In the genomic region with DNA sequence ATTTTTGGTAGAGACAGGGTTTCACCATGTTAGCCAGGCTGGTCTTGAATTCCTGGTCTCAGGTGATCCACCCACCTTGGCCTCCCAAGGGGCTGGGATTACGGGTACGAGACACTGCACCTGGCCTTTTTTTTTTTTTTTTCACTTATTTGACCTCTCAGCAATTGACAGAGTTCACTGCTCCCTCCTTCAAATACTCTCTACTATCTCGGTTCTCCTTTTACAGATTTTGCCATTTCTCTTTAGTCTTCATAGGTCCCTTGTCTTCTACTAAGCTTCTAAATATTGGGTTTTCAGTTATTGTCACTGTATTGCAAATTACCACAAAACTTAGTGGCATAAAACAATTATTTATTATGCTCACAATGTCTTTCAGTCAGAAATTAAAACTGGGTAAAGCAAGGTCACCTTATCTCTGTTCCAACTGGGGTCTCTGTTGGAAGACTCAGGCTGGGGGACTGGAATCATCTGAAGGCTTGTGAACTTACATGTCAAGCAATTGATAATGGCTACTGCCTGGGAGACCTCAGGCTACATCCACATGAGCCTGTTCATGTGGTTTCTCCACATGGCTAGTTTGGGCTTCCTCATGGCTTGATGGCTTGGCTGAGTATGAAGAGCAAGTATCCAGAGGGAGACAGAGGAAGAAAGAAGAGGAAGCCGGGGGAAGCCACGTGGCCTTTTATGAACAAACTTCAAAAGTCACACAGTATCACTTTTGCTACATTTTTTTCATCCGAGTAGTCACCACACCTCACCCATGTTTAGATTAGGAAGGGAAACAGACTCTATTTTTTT, we compare ENCODE assay signal across 26 cellular contexts.
"Had no signal": no experiment of that assay in that cellular context is flagged by ENCODE, and none has a peak within 500 bp of the region (broad histone marks: within the 10 kb centered on the region; RNA-seq: fewer than 3 reads in every experiment).

No MANE protein-coding gene starts in this region.

- ATAC-seq: activated CD4-positive, alpha-beta T cell treated with anti-CD3 and anti-CD28 coated beads for 36 hours; activated naive CD8-positive, alpha-beta T cell treated with anti-CD3 and anti-CD28 coated beads, Interleukin-2, amount 50 U/mL, for 24 hours; activated T-cell treated with anti-CD3 and anti-CD28 coated beads, Interleukin-2, amount 50 U/mL, for 72 hours; body of pancreas; left ventricle myocardium superior; naive thymus-derived CD8-positive, alpha-beta T cell had no signal

- H3K9me3 ChIP-seq: thyroid gland had no signal

- H3K4me3 ChIP-seq: body of pancreas, cardiac muscle cell, neural progenitor cell, thyroid gland had no signal

- H3K27ac ChIP-seq: body of pancreas, cardiac muscle cell, neural progenitor cell, thyroid gland had no signal

- H3K27me3 ChIP-seq: body of pancreas, cardiac muscle cell, neural progenitor cell, thyroid gland had no signal

- H3K4me1 ChIP-seq: body of pancreas, neural progenitor cell, thyroid gland had no signal

- H3K36me3 ChIP-seq: cardiac muscle cell, neural progenitor cell, thyroid gland had no signal

- H3K27ac Mint-ChIP-seq: activated B cell treated with CpG ODN at 0.5 μM for 24 hours; activated CD4-positive, alpha-beta memory T cell treated with anti-CD3 and anti-CD28 coated beads for 36 hours; activated CD4-positive, alpha-beta T cell treated with anti-CD3 and anti-CD28 coated beads for 36 hours; activated naive CD8-positive, alpha-beta T cell treated with anti-CD3 and anti-CD28 coated beads, Interleukin-2, amount 50 U/mL, for 24 hours; activated T-cell treated with anti-CD3 and anti-CD28 coated beads, Interleukin-2, amount 50 U/mL, for 72 hours; immature natural killer cell; mesothelial cell of epicardium; neural progenitor cell; progenitor cell of endocrine pancreas; stimulated activated naive CD8-positive, alpha-beta T cell treated with anti-CD3 and anti-CD28 coated beads, Interleukin-15, Interleukin-2, amounts not matched to agents 100 ng/mL and 50 ng/mL, for 24 hours; T-helper 1 cell treated with Interleukin-12 subunit alpha and Interleukin-12 subunit beta and Interleukin-4 antibody, amounts not matched to agents 30 μg/mL and 1 μg/mL, for 36 hours had no signal

- H3K4me2 ChIP-seq: neural progenitor cell had no signal

- H3K4me1 Mint-ChIP-seq: activated CD4-positive, alpha-beta T cell treated with anti-CD3 and anti-CD28 coated beads for 36 hours; activated naive CD8-positive, alpha-beta T cell treated with anti-CD3 and anti-CD28 coated beads, Interleukin-2, amount 50 U/mL, for 24 hours; immature natural killer cell; mesothelial cell of epicardium; naive thymus-derived CD8-positive, alpha-beta T cell; neural progenitor cell had no signal

- H3K4me3 Mint-ChIP-seq: activated B cell treated with CpG ODN at 0.5 μM for 24 hours; activated CD4-positive, alpha-beta memory T cell treated with anti-CD3 and anti-CD28 coated beads for 36 hours; activated CD4-positive, alpha-beta T cell treated with anti-CD3 and anti-CD28 coated beads for 36 hours; activated naive CD8-positive, alpha-beta T cell treated with anti-CD3 and anti-CD28 coated beads, Interleukin-2, amount 50 U/mL, for 24 hours; activated T-cell treated with anti-CD3 and anti-CD28 coated beads, Interleukin-2, amount 50 U/mL, for 72 hours; immature natural killer cell; mesothelial cell of epicardium; naive thymus-derived CD8-positive, alpha-beta T cell; neural progenitor cell; stimulated activated naive CD8-positive, alpha-beta T cell treated with anti-CD3 and anti-CD28 coated beads, Interleukin-15, Interleukin-2, amounts not matched to agents 100 ng/mL and 50 ng/mL, for 24 hours; T-helper 1 cell treated with Interleukin-12 subunit alpha and Interleukin-12 subunit beta and Interleukin-4 antibody, amounts not matched to agents 30 μg/mL and 1 μg/mL, for 36 hours had no signal

- DNase-seq: activated B cell treated with CpG ODN at 0.5 μM for 24 hours; activated CD4-positive, alpha-beta memory T cell treated with anti-CD3 and anti-CD28 coated beads for 36 hours; activated CD4-positive, alpha-beta T cell treated with anti-CD3 and anti-CD28 coated beads for 36 hours; activated effector memory CD4-positive, alpha-beta T cell treated with Interleukin-2 at 50 U/mL for 16 hours; activated naive CD4-positive, alpha-beta T cell treated with anti-CD3 and anti-CD28 coated beads, Interleukin-2, amount 50 U/mL, for 16 hours; activated naive CD8-positive, alpha-beta T cell treated with anti-CD3 and anti-CD28 coated beads, Interleukin-2, amount 50 U/mL, for 24 hours; activated T-cell treated with anti-CD3 and anti-CD28 coated beads, Interleukin-2, amount 50 U/mL, for 72 hours; anterior cingulate cortex; effector CD4-positive, alpha-beta T cell; erythroblast; foreskin fibroblast; immature natural killer cell; left ventricle myocardium superior; mammary epithelial cell; naive thymus-derived CD8-positive, alpha-beta T cell; stimulated activated CD4-positive, alpha-beta T cell treated with anti-CD3 and anti-CD28 coated beads, Interleukin-4, amount 100 ng/mL, for 24 hours; substantia nigra; T1000; thyroid gland had no signal

- H3K27me3 Mint-ChIP-seq: activated B cell treated with CpG ODN at 0.5 μM for 24 hours, progenitor cell of endocrine pancreas had no signal
